Comparison of ENCODE assay signal across 9 cellular contexts in the genomic region with DNA sequence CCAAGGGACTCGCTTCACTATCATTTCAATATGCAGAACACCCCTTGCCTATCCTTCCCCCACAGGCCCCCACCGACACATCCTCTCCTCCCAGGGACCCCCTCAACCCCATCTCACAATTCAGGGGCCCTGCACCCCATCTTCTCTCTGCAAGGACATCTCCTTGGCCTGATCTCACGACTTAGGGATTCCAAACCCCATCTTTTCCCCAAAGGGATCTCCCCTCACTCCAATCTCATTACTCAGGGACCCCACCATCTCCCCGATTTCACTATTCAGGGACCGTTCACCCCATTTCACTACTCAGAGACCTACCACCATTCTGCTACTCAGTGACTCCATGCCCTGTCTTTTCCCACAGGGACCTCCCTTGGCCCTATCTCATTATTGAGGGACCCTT. TPM values are rescaled to one million over a fixed set of nuclear protein-coding genes. Genes with fewer than 3 reads are reported as not detected.
A peak's percentile ranks its signal among the peaks of the same experiment; 100 is the strongest.
DNase-seq lines count a peak whose midpoint lies in the region; ATAC-seq lines count a peak whose summit lies in the region.
"Had no signal": no experiment of that assay in that cellular context is flagged by ENCODE, and none has a peak within 500 bp of the region (broad histone marks: within the 10 kb centered on the region; RNA-seq: fewer than 3 reads in every experiment).

No MANE protein-coding gene starts in this region.

- peaks cover 14% of the 10 kb centered on the region for H3K36me3 ChIP-seq in iPS-18a (ENCODE audit: control insufficient read depth, low read depth, low read length)

- no peak overlapping the region for H3K27ac ChIP-seq in iPS-18a (ENCODE audit: low read length)

- peaks cover 8% of the 10 kb centered on the region for H3K36me3 Mint-ChIP-seq in T-helper 1 cell treated with Interleukin-12 subunit alpha and Interleukin-12 subunit beta and Interleukin-4 antibody, amounts not matched to agents 30 μg/mL and 1 μg/mL, for 36 hours (ENCODE audit: low read depth)
- H3K36me3 Mint-ChIP-seq in activated T-helper 2 cell treated with anti-CD3 and anti-CD28 coated beads, Interferon-gamma antibody, Interleukin-2, Interleukin-4, amounts not matched to agents 10 μg/mL and 5 μg/mL and 100 μg/mL, durations not matched to agents 14 hours and 24 hours and 36 hours (ENCODE audit: low read depth) = peaks cover 12% of the 10 kb centered on the region
- H3K36me3 Mint-ChIP-seq in stimulated activated naive B cell treated with anti-CD40 and anti-IgM and Interleukin-4, amounts not matched to agents 10 μg/mL and 1 μg/mL and 100 μg/mL, for 72 hours = peaks cover 10 to 24% of the 10 kb centered on the region in 2 donors

- no peaks in the 10 kb centered on the region for H3K27me3 Mint-ChIP-seq in T-helper 1 cell treated with Interleukin-12 subunit alpha and Interleukin-12 subunit beta and Interleukin-4 antibody, amounts not matched to agents 30 μg/mL and 1 μg/mL, for 36 hours (ENCODE audit: low read depth)
- no peaks in the 10 kb centered on the region for H3K27me3 Mint-ChIP-seq in activated T-helper 2 cell treated with anti-CD3 and anti-CD28 coated beads, Interferon-gamma antibody, Interleukin-2, Interleukin-4, amounts not matched to agents 10 μg/mL and 5 μg/mL and 100 μg/mL, durations not matched to agents 14 hours and 24 hours and 36 hours (ENCODE audit: low read depth)
- no peaks in the 10 kb centered on the region for H3K27me3 Mint-ChIP-seq in stimulated activated naive B cell treated with anti-CD40 and anti-IgM and Interleukin-4, amounts not matched to agents 10 μg/mL and 1 μg/mL and 100 μg/mL, for 72 hours

- peak overlapping the region; percentile 70 for H3K9ac ChIP-seq in iPS-18a (ENCODE audit: low read length)

- peak overlapping the region; percentile 94 for H3K27ac Mint-ChIP-seq in T-helper 1 cell treated with Interleukin-12 subunit alpha and Interleukin-12 subunit beta and Interleukin-4 antibody, amounts not matched to agents 30 μg/mL and 1 μg/mL, for 36 hours
- H3K27ac Mint-ChIP-seq in activated T-helper 2 cell treated with anti-CD3 and anti-CD28 coated beads, Interferon-gamma antibody, Interleukin-2, Interleukin-4, amounts not matched to agents 10 μg/mL and 5 μg/mL and 100 μg/mL, durations not matched to agents 14 hours and 24 hours and 36 hours = peak overlapping the region; percentile 91
- peak overlapping the region; percentile 99 for H3K27ac Mint-ChIP-seq in stimulated activated naive B cell treated with anti-CD40 and anti-IgM and Interleukin-4, amounts not matched to agents 10 μg/mL and 1 μg/mL and 100 μg/mL, for 72 hours

- intact Hi-C loops in activated T-helper 2 cell treated with anti-CD3 and anti-CD28 coated beads, Interferon-gamma antibody, Interleukin-2, Interleukin-4, amounts not matched to agents 10 μg/mL and 5 μg/mL and 100 μg/mL, durations not matched to agents 14 hours and 24 hours and 36 hours (cut with micrococcal nuclease) = loop anchor here (5.0 to 10.0 kb wide), 3 partner anchors 35 to 118 kb away; partner anchors contain the start of genes PIAS4 and ZBTB7A

- ATAC-seq in stimulated activated naive B cell treated with anti-CD40 and anti-IgM and Interleukin-4, amounts not matched to agents 10 μg/mL and 1 μg/mL and 100 μg/mL, for 72 hours (replicated peaks) = no peak
- ATAC-seq in HG03025 (IDR thresholded peaks at IDR 0.05; ENCODE audit: low FRiP score, unreplicated experiment) (no peak), GM19455 (IDR thresholded peaks at IDR 0.05; ENCODE audit: unreplicated experiment) (no peak), GM19397 (IDR thresholded peaks at IDR 0.05; ENCODE audit: unreplicated experiment) (no peak)

- no peaks in the 10 kb centered on the region for H3K9me3 ChIP-seq in iPS-18a (ENCODE audit: control insufficient read depth, low read depth, low read length)

- H3K9me3 Mint-ChIP-seq in T-helper 1 cell treated with Interleukin-12 subunit alpha and Interleukin-12 subunit beta and Interleukin-4 antibody, amounts not matched to agents 30 μg/mL and 1 μg/mL, for 36 hours = no peaks in the 10 kb centered on the region
- H3K9me3 Mint-ChIP-seq in activated T-helper 2 cell treated with anti-CD3 and anti-CD28 coated beads, Interferon-gamma antibody, Interleukin-2, Interleukin-4, amounts not matched to agents 10 μg/mL and 5 μg/mL and 100 μg/mL, durations not matched to agents 14 hours and 24 hours and 36 hours = no peaks in the 10 kb centered on the region
- H3K9me3 Mint-ChIP-seq in stimulated activated naive B cell treated with anti-CD40 and anti-IgM and Interleukin-4, amounts not matched to agents 10 μg/mL and 1 μg/mL and 100 μg/mL, for 72 hours = no peaks in the 10 kb centered on the region

- DNase-seq in T-helper 1 cell = no peak
- no peak for DNase-seq in activated T-helper 2 cell treated with anti-CD3 and anti-CD28 coated beads, Interferon-gamma antibody, Interleukin-2, Interleukin-4, amounts not matched to agents 10 μg/mL and 5 μg/mL and 100 μg/mL, durations not matched to agents 14 hours and 24 hours and 36 hours (ENCODE audit: low spot score)
- no peak for DNase-seq in stimulated activated naive B cell treated with anti-CD40 and anti-IgM and Interleukin-4, amounts not matched to agents 10 μg/mL and 1 μg/mL and 100 μg/mL, for 72 hours
- DNase-seq: ACHN had no signal

- peak overlapping the region; percentile 98 for H3K4me3 Mint-ChIP-seq in T-helper 1 cell treated with Interleukin-12 subunit alpha and Interleukin-12 subunit beta and Interleukin-4 antibody, amounts not matched to agents 30 μg/mL and 1 μg/mL, for 36 hours
- peak overlapping the region; percentile 94 for H3K4me3 Mint-ChIP-seq in activated T-helper 2 cell treated with anti-CD3 and anti-CD28 coated beads, Interferon-gamma antibody, Interleukin-2, Interleukin-4, amounts not matched to agents 10 μg/mL and 5 μg/mL and 100 μg/mL, durations not matched to agents 14 hours and 24 hours and 36 hours (ENCODE audit: low read depth)
- peak overlapping the region; percentile 92 to 98 for H3K4me3 Mint-ChIP-seq in stimulated activated naive B cell treated with anti-CD40 and anti-IgM and Interleukin-4, amounts not matched to agents 10 μg/mL and 1 μg/mL and 100 μg/mL, for 72 hours

- H3K4me1 Mint-ChIP-seq in T-helper 1 cell treated with Interleukin-12 subunit alpha and Interleukin-12 subunit beta and Interleukin-4 antibody, amounts not matched to agents 30 μg/mL and 1 μg/mL, for 36 hours (ENCODE audit: low read depth) = peaks cover 24% of the 10 kb centered on the region
- H3K4me1 Mint-ChIP-seq in activated T-helper 2 cell treated with anti-CD3 and anti-CD28 coated beads, Interferon-gamma antibody, Interleukin-2, Interleukin-4, amounts not matched to agents 10 μg/mL and 5 μg/mL and 100 μg/mL, durations not matched to agents 14 hours and 24 hours and 36 hours (ENCODE audit: low read depth) = peaks cover 17% of the 10 kb centered on the region
- peaks cover 25 to 29% of the 10 kb centered on the region in 2 donors for H3K4me1 Mint-ChIP-seq in stimulated activated naive B cell treated with anti-CD40 and anti-IgM and Interleukin-4, amounts not matched to agents 10 μg/mL and 1 μg/mL and 100 μg/mL, for 72 hours

- peaks cover 11% of the 10 kb centered on the region for H3K4me1 ChIP-seq in iPS-18a (ENCODE audit: control insufficient read depth, low read depth, low read length)

- peak overlapping the region; percentile 80 for H3K4me3 ChIP-seq in iPS-18a (ENCODE audit: low read length)

- H3K27me3 ChIP-seq in iPS-18a (ENCODE audit: control insufficient read depth, insufficient read depth, low read length) = no peaks in the 10 kb centered on the region

RNA-seq across cellular contexts. Expression of gene MAP2K2, which starts 1.4 kb away (rescaled TPM):
- total RNA-seq in activated T-helper 2 cell treated with anti-CD3 and anti-CD28 coated beads, Interferon-gamma antibody, Interleukin-2, Interleukin-4, amounts not matched to agents 10 μg/mL and 5 μg/mL and 100 μg/mL, durations not matched to agents 14 hours and 24 hours and 36 hours = 131 and 141 TPM in 2 replicates

RNA-seq across cellular contexts. Expression of gene CREB3L3, which starts 31.0 kb away (rescaled TPM):
- total RNA-seq in activated T-helper 2 cell treated with anti-CD3 and anti-CD28 coated beads, Interferon-gamma antibody, Interleukin-2, Interleukin-4, amounts not matched to agents 10 μg/mL and 5 μg/mL and 100 μg/mL, durations not matched to agents 14 hours and 24 hours and 36 hours = 1.6 and 2.5 TPM in 2 replicates

RNA-seq across cellular contexts. Expression of gene ZBTB7A, which starts 55.8 kb away (rescaled TPM):
- 39.9 and 41.2 TPM in 2 replicates for total RNA-seq in activated T-helper 2 cell treated with anti-CD3 and anti-CD28 coated beads, Interferon-gamma antibody, Interleukin-2, Interleukin-4, amounts not matched to agents 10 μg/mL and 5 μg/mL and 100 μg/mL, durations not matched to agents 14 hours and 24 hours and 36 hours

RNA-seq across cellular contexts. Expression of gene SIRT6, which starts 59.9 kb away (rescaled TPM):
- total RNA-seq in activated T-helper 2 cell treated with anti-CD3 and anti-CD28 coated beads, Interferon-gamma antibody, Interleukin-2, Interleukin-4, amounts not matched to agents 10 μg/mL and 5 μg/mL and 100 μg/mL, durations not matched to agents 14 hours and 24 hours and 36 hours = 34.6 and 42.4 TPM in 2 replicates
